In the genomic region with DNA sequence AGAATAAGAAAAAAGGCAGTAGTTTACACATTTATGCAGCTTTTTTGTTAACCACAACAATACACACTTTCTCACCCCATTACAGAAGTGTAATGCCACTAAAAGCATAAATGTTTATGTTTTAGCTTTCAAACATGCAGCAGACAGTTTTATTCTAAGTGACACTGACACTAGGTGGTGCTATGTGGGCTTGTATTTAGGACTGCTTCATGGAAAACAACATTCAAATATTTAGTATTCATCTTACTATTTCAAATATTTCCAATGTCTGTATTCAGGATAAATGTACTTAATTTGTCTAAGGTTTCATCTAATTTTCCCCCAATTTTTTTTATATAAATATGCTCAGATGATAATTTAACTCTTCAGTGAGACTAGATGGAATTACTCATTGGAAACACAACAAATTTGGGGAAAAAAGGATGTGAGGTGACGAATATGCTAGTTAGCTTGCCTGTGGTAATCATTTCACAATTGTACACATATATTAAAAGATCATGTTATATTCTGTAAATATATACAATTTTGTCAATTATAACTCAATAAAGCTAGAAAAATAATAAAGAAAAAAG, we compare ENCODE assay signal across 8 cellular contexts.
DNase-seq lines count a peak whose midpoint lies in the region; ATAC-seq and TF ChIP-seq lines count a peak whose summit lies in the region.

No MANE protein-coding gene starts in this region.

- H3K9me3 Mint-ChIP-seq in osteocyte (ENCODE audit: unreplicated experiment), result no peaks in the 10 kb centered on the region

- H3K27me3 ChIP-seq in HAP-1 (ENCODE audit: low read depth) (no peaks in the 10 kb centered on the region), PC-3 (ENCODE audit: low read length) (no peaks in the 10 kb centered on the region)

- no peak overlapping the region for H3K4me2 ChIP-seq in PC-3 (ENCODE audit: low read length)

- H2AFZ ChIP-seq in PC-3 (ENCODE audit: low read length), result no peak overlapping the region

- CTCF ChIA-PET in PC-3 (lab: Charles Lee), result no interaction called here

- H3K9ac ChIP-seq in PC-3 (ENCODE audit: low read length), result no peak overlapping the region

- no peaks in the 10 kb centered on the region for H3K27me3 Mint-ChIP-seq in osteocyte (ENCODE audit: unreplicated experiment)

- H3F3A ChIP-seq in PC-3 (ENCODE audit: low read length, unreplicated experiment), result no peaks in the 10 kb centered on the region

- no peaks in the 10 kb centered on the region for H3K4me1 ChIP-seq in HAP-1
- no peaks in the 10 kb centered on the region for H3K4me1 ChIP-seq in PC-3 (ENCODE audit: insufficient read depth, low read length)

- no peak overlapping the region for H3K4me3 ChIP-seq in HAP-1
- no peak overlapping the region for H3K4me3 ChIP-seq in PC-3 (ENCODE audit: low read length)

- no TSS peak for BruUV-seq in PC-3 (replicated peaks; lab: Mats Ljungman, UMichigan)

- H3K36me3 Mint-ChIP-seq in osteocyte (ENCODE audit: unreplicated experiment), result peaks cover 24% of the 10 kb centered on the region

- intact Hi-C loops in PC-3 (cut with micrococcal nuclease), result loop anchor here (1.0 kb wide), 1 partner anchor 238 kb away; no protein-coding TSS in a partner anchor

- peak; percentile 7 for DNase-seq in CMK (ENCODE audit: low read depth)
- peak; percentile 24 to 53 for DNase-seq in HAP-1 (ENCODE audit: low spot score in 2 of 2)
- peak; percentile 53 for DNase-seq in PC-3
- DNase-seq in epidermal melanocyte (ENCODE audit: insufficient read length, low spot score), result peak; percentile 31
- DNase-seq in osteocyte (ENCODE audit: extremely low spot score, unreplicated experiment), result no peak
- no peak for DNase-seq in UCSD-AML1 (lab: John Stamatoyannopoulos, UW; ENCODE audit: unreplicated experiment)

- no peaks in the 10 kb centered on the region for H4K20me1 ChIP-seq in PC-3 (ENCODE audit: low read length)

- no peaks in the 10 kb centered on the region for H3K9me2 ChIP-seq in PC-3 (replicated peaks; ENCODE audit: low read length)

- H3K4me3 Mint-ChIP-seq in osteocyte (ENCODE audit: unreplicated experiment), result no peak overlapping the region

- H3K79me2 ChIP-seq in PC-3 (ENCODE audit: low read length), result no peaks in the 10 kb centered on the region

- no peak overlapping the region for H3K27ac ChIP-seq in PC-3 (ENCODE audit: low read length)

- H3K27ac Mint-ChIP-seq in osteocyte (ENCODE audit: unreplicated experiment), result no peak overlapping the region

- H3K36me3 ChIP-seq in HAP-1 (replicated peaks), result no peaks in the 10 kb centered on the region
- H3K36me3 ChIP-seq in PC-3 (ENCODE audit: low read depth, low read length), result peaks cover 4% of the 10 kb centered on the region; the same call in 1 of the 2 replicates

- H3K9me3 ChIP-seq in HAP-1 (no peaks in the 10 kb centered on the region), PC-3 (ENCODE audit: low read length) (no peaks in the 10 kb centered on the region)

- ATAC-seq in PC-3 (peak; percentile 35; the same call in 1 of the 2 replicates), GM19467 (IDR thresholded peaks at IDR 0.05; ENCODE audit: unreplicated experiment) (no peak), GM18520 (IDR thresholded peaks at IDR 0.05; ENCODE audit: unreplicated experiment) (no peak)

- no peaks in the 10 kb centered on the region for H3K4me1 Mint-ChIP-seq in osteocyte (ENCODE audit: unreplicated experiment)

- POLR2A ChIA-PET in PC-3 (lab: Charles Lee; ENCODE audit: unreplicated experiment), result no interaction called here

- in situ Hi-C loops in HAP-1 (cut with MboI; ENCODE audit: low sequenced_read_pairs), result loop anchor here (25.0 kb wide), 1 partner anchor 229 kb away; no protein-coding TSS in a partner anchor

- TF ChIP-seq CTCF in PC-3 (conservative IDR thresholded peaks at IDR 0.05; ENCODE audit: low read depth, low read length) (peak; percentile 79), osteocyte (IDR thresholded peaks at IDR 0.05) (peak; percentile 78)

Comparison
In these comparisons a context has a peak if more than half of its experiments do, and no peak if none do; other contexts are left out.
1. DNase-seq: peak in CMK (single experiment), HAP-1 (2 of 2), PC-3 (single experiment) and epidermal melanocyte (single experiment); none in osteocyte (single experiment) and UCSD-AML1 (single experiment).